Comparison of ENCODE assay signal across 9 cellular contexts in the genomic region with DNA sequence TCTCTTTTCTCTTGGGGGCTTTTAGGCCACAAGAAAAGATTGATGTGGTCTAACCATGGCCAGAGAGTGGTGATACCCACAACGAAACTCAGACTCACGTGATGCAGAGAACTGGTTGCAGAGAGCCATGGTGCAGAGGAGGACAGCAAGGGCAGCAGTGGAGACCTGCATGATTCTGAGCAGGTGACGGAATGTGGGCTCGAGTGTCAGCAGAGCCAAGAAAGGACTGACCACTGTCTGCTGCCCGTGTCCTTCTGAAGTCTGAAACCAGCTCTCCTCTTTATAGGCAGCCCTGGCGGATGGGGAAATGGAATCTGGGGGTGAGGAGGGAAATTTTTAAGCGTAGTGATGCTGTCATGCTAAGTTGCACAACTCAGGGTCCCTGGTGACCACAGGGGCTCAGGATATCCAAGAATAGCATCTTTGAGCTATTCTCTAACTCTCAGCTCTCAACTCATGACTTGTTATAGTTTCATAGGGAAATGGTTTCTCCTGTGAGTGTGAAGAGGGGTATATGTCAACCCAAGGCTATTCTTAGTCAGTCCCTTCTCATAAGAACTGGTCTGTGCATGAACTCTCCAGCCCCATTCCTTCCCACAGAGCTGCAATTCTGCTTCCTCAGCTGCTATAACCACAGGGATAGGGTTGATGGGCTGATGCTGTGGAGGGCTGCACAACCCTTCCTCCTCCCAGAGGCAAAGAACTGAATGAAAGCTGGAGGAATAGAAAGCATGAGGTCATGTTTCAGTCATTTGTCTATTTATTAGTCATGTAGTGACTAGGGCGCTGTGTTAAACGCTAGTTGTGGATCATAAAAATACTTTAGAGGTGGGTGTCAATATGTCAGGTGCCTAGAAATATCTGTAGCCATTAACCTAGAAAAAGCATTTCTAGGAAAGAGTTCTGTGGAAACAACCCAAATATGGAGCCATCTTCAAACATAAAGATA. TPM values are rescaled to one million over a fixed set of nuclear protein-coding genes. Genes with fewer than 3 reads are reported as not detected.
DNase-seq lines count a peak whose midpoint lies in the region; ATAC-seq and TF ChIP-seq lines count a peak whose summit lies in the region.
"Had no signal": no experiment of that assay in that cellular context is flagged by ENCODE, and none has a peak within 500 bp of the region (broad histone marks: within the 10 kb centered on the region; RNA-seq: fewer than 3 reads in every experiment).

A gene (minus strand): TSS at position 256 of the 949 bp plus-strand sequence. CDS start 85 bp downstream, at position 171.

- DNase-seq in mammary epithelial cell (peak; percentile 11), breast epithelium (ENCODE audit: low spot score in 2 of 2) (no peak), SKM-1 treated with dmso at 0.1 percent for 144 hours (lab: John Stamatoyannopoulos, UW; ENCODE audit: unreplicated experiment) (peak; percentile 87), lung (ENCODE audit: low spot score) (no peak), NCI-H2029 treated with DMSO at 0.1 percent for 48 hours (lab: John Stamatoyannopoulos, UW) (no peak), GM03348 (ENCODE audit: low spot score) (no peak), NCI-H345 treated with DMSO at 0.1 percent for 48 hours (lab: John Stamatoyannopoulos, UW; ENCODE audit: unreplicated experiment) (no peak)

- H3K9me3 ChIP-seq in mammary epithelial cell (replicated peaks; ENCODE audit: insufficient read depth, low read length) (no peaks in the 10 kb centered on the region), breast epithelium (no peaks in the 10 kb centered on the region), lung (ENCODE audit: control insufficient read depth in 2 of 2, insufficient read depth in 1 of 2, low read length in 1 of 2) (no peaks in the 10 kb centered on the region)

- WGBS in mammary epithelial cell (ENCODE audit: low coverage, missing lambda C conversion rate): 66% methylated on average over 8 of the region's 9 CpGs
- WGBS in lung, 2 donors: 62 to 64% methylated on average over 9 of the region's 9 CpGs

- intact Hi-C loops in mammary epithelial cell (cut with micrococcal nuclease) (no loop called here), breast epithelium (cut with DNase I; ENCODE audit: low total_unique reads) (no loop called here)

- H3K4me2 ChIP-seq in mammary epithelial cell (ENCODE audit: insufficient read depth, low read depth, low read length): no peak within 1 kb of the TSS

- peak; percentile 57 for ATAC-seq in HG02970 (IDR thresholded peaks at IDR 0.05; ENCODE audit: low FRiP score, unreplicated experiment)
- ATAC-seq in lung (ENCODE audit: insufficient read depth, low FRiP score): no peak

- BruUV-seq in mammary epithelial cell (replicated peaks; lab: Mats Ljungman, UMichigan): no TSS peak

- no peaks in the 10 kb centered on the region for H3K79me2 ChIP-seq in mammary epithelial cell (ENCODE audit: insufficient read depth, low read length)

- no peak for TF ChIP-seq POLR2A in breast epithelium (IDR thresholded peaks at IDR 0.05)

- H3K4me1 ChIP-seq in mammary epithelial cell (ENCODE audit: insufficient read depth, low read length) (no peaks in the 10 kb centered on the region), breast epithelium (no peaks in the 10 kb centered on the region), lung (ENCODE audit: control insufficient read depth in 2 of 2, insufficient read depth in 2 of 2, low read length in 2 of 2) (peaks cover 0 to 2% of the 10 kb centered on the region in 2 donors)

- no peak for TF ChIP-seq CTCF in mammary epithelial cell (conservative IDR thresholded peaks at IDR 0.05 in 1 of 2, IDR thresholded peaks at IDR 0.05 in 1 of 2; ENCODE audit: extremely low read depth in 1 of 2, insufficient read depth in 1 of 2, low read depth in 1 of 2, low read length in 2 of 2)
- TF ChIP-seq CTCF in breast epithelium (IDR thresholded peaks at IDR 0.05): no peak
- TF ChIP-seq CTCF in lung (IDR thresholded peaks at IDR 0.05; ENCODE audit: control extremely low read depth, extremely low read depth): no peak

- dilution Hi-C loops in mammary epithelial cell (cut with HindIII; ENCODE audit: low sequenced_read_pairs): no loop called here

- H3K27ac ChIP-seq in mammary epithelial cell (ENCODE audit: insufficient read depth, low read depth, low read length): no peak within 1 kb of the TSS
- H3K27ac ChIP-seq in breast epithelium: no peak within 1 kb of the TSS
- H3K27ac ChIP-seq in lung (ENCODE audit: low read depth in 1 of 2, low read length in 1 of 2): no peak within 1 kb of the TSS
- H3K27ac ChIP-seq: C4-2B had no signal

- H3K27me3 ChIP-seq in mammary epithelial cell (ENCODE audit: insufficient read depth, low read length) (no peaks in the 10 kb centered on the region), breast epithelium (no peaks in the 10 kb centered on the region), lung (ENCODE audit: control insufficient read depth, insufficient read depth) (no peaks in the 10 kb centered on the region)

- H3K4me3 ChIP-seq in mammary epithelial cell (replicated peaks in 1 of 3; ENCODE audit: insufficient read depth in 1 of 3, low read depth in 2 of 3, low read length in 3 of 3) (no peak within 1 kb of the TSS), breast epithelium (no peak within 1 kb of the TSS), lung (no peak within 1 kb of the TSS)

- H2AFZ ChIP-seq in mammary epithelial cell (ENCODE audit: low read depth, low read length): no peak within 1 kb of the TSS

- in situ Hi-C loops in mammary epithelial cell (cut with MboI; ENCODE audit: low sequenced_read_pairs in 2 of 2): no loop called here

- H3K36me3 ChIP-seq in mammary epithelial cell (ENCODE audit: insufficient read depth, low read length): no peaks in the 10 kb centered on the region
- H3K36me3 ChIP-seq in breast epithelium: no peaks in the 10 kb centered on the region
- no peaks in the 10 kb centered on the region for H3K36me3 ChIP-seq in lung (ENCODE audit: control insufficient read depth in 2 of 2, insufficient read depth in 2 of 2, low read length in 2 of 2)

- no peak within 1 kb of the TSS for H3K9ac ChIP-seq in mammary epithelial cell (ENCODE audit: insufficient read depth, low read length)

- no peaks in the 10 kb centered on the region for H4K20me1 ChIP-seq in mammary epithelial cell (ENCODE audit: insufficient read depth, low read length)

- CTCF ChIA-PET in mammary epithelial cell (lab: Charles Lee; ENCODE audit: low non-redundant PET): no interaction called here

RNA-seq across cellular contexts. Expression of the gene that starts here (rescaled TPM):
- total RNA-seq in mammary epithelial cell (not detected), breast epithelium (10 to 100 TPM in 1 of 3 donors, under 1 TPM in 1, not detected in 1; 0.96 to 10.8 TPM), lung (10 to 100 TPM; 16.3 to 31.6 TPM)
- polyA plus RNA-seq in mammary epithelial cell (not detected), lung (100 to 1,000 TPM in 1 of 2 donors, 1 to 10 TPM in 1; 7.8 to 526 TPM)
- polyA minus RNA-seq in mammary epithelial cell: not detected

Comparison
In these comparisons a context has a peak if more than half of its experiments do, and no peak if none do; other contexts are left out.
1. Peak in DNase-seq in mammary epithelial cell; RNA of the gene not detected or under 1 TPM.